ENCODE assay signal across 9 cellular contexts in genomic region chr17:10115536-10115932, GRCh38.
DNase-seq lines count a peak whose midpoint lies in the region; ATAC-seq and TF ChIP-seq lines count a peak whose summit lies in the region.
"Had no signal": no experiment of that assay in that cellular context is flagged by ENCODE, and none has a peak within 500 bp of the region (broad histone marks: within the 10 kb centered on the region; RNA-seq: fewer than 3 reads in every experiment).

No MANE protein-coding gene starts in this region.

- H3K79me2 ChIP-seq in GM23248 (ENCODE audit: insufficient read depth) (peaks cover 20% of the 10 kb centered on the region), fibroblast of lung (ENCODE audit: control insufficient read depth, insufficient read depth, low read length) (no peaks in the 10 kb centered on the region)

- in situ Hi-C loops in GM23248 (cut with MboI), result no loop called here

- no peaks in the 10 kb centered on the region for H3K36me3 ChIP-seq in GM23248 (ENCODE audit: low read depth)
- no peaks in the 10 kb centered on the region for H3K36me3 ChIP-seq in SK-N-MC (ENCODE audit: insufficient read depth, low read length)
- no peaks in the 10 kb centered on the region for H3K36me3 ChIP-seq in fibroblast of lung (ENCODE audit: control insufficient read depth, insufficient read depth, low read length)
- H3K36me3 ChIP-seq in skeletal muscle tissue (ENCODE audit: control insufficient read depth in 3 of 3, insufficient read depth in 3 of 3, low read length in 3 of 3), result no peaks in the 10 kb centered on the region
- no peaks in the 10 kb centered on the region for H3K36me3 ChIP-seq in body of pancreas (replicated peaks in 1 of 2; ENCODE audit: insufficient read depth in 1 of 2, low read depth in 2 of 2)

- no peaks in the 10 kb centered on the region for H3K9me3 ChIP-seq in GM23248 (ENCODE audit: low read depth)
- no peaks in the 10 kb centered on the region for H3K9me3 ChIP-seq in SK-N-MC (ENCODE audit: low read depth, low read length)
- H3K9me3 ChIP-seq in fibroblast of lung (ENCODE audit: control insufficient read depth, insufficient read depth, low read depth, low read length), result no peaks in the 10 kb centered on the region
- no peaks in the 10 kb centered on the region for H3K9me3 ChIP-seq in skeletal muscle tissue (ENCODE audit: control insufficient read depth in 3 of 3, low read length in 3 of 3)
- no peaks in the 10 kb centered on the region for H3K9me3 ChIP-seq in body of pancreas

- H3K4me1 ChIP-seq in GM23248 (ENCODE audit: insufficient read depth), result peaks cover 20% of the 10 kb centered on the region
- H3K4me1 ChIP-seq in fibroblast of lung (ENCODE audit: control insufficient read depth, extremely low read depth, insufficient read depth, low read length), result peaks cover 14% of the 10 kb centered on the region
- H3K4me1 ChIP-seq in skeletal muscle tissue (ENCODE audit: control insufficient read depth in 3 of 3, insufficient read depth in 3 of 3, low read length in 3 of 3), result peaks cover 18 to 33% (median 27%) of the 10 kb centered on the region in 3 donors
- H3K4me1 ChIP-seq in body of pancreas, result peaks cover 23% of the 10 kb centered on the region

- H3K4me2 ChIP-seq in GM23248 (ENCODE audit: unreplicated experiment) (peak overlapping the region; percentile 76), fibroblast of lung (ENCODE audit: extremely low read depth, insufficient read depth, low read length) (peak overlapping the region; percentile 89)

- H3K4me3 ChIP-seq in GM23248 (peak overlapping the region; percentile 62), SK-N-MC (peak overlapping the region; percentile 71), fibroblast of lung (replicated peaks in 1 of 4; ENCODE audit: control extremely low read depth in 1 of 4, insufficient read depth in 1 of 4, low read depth in 3 of 4, low read length in 4 of 4) (no peak overlapping the region), skeletal muscle tissue (ENCODE audit: low read length in 3 of 3) (peak overlapping the region in 1 of 3 donors; percentile 22), body of pancreas (no peak overlapping the region)

- intact Hi-C loops in head of caudate nucleus (cut with DNase I) (loop anchor here (5.0 to 10.0 kb wide), 2 partner anchors 112 to 151 kb away; no protein-coding TSS in a partner anchor), body of pancreas (cut with DNase I) (no loop called here)

- DNase-seq in GM23248 (peak; percentile 33), SK-N-MC (ENCODE audit: low read depth, low spot score) (no peak), fibroblast of lung (ENCODE audit: low read depth in 2 of 2) (no peak), NCI-H1436 (lab: John Stamatoyannopoulos, UW) (no peak), head of caudate nucleus (no peak), body of pancreas (no peak)
- DNase-seq: NCI-H1930 had no signal

- H2AFZ ChIP-seq in GM23248, result no peak overlapping the region
- no peak overlapping the region for H2AFZ ChIP-seq in fibroblast of lung (ENCODE audit: low read length)

- H3K27me3 ChIP-seq in GM23248 (replicated peaks; ENCODE audit: insufficient read depth) (no peaks in the 10 kb centered on the region), fibroblast of lung (ENCODE audit: control insufficient read depth, insufficient read depth, low read length) (no peaks in the 10 kb centered on the region), skeletal muscle tissue (ENCODE audit: control insufficient read depth in 3 of 3, insufficient read depth in 3 of 3, low read length in 3 of 3) (peaks cover 0 to 10% (median 10%) of the 10 kb centered on the region in 3 donors), body of pancreas (no peaks in the 10 kb centered on the region)

- TF ChIP-seq CTCF in fibroblast of lung (conservative IDR thresholded peaks at IDR 0.05 in 1 of 2, IDR thresholded peaks at IDR 0.05 in 1 of 2; ENCODE audit: low read depth in 1 of 2, low read length in 2 of 2), result no peak
- TF ChIP-seq CTCF in body of pancreas (IDR thresholded peaks at IDR 0.05), result no peak

- peak overlapping the region; percentile 99 for H3K27ac ChIP-seq in GM23248
- H3K27ac ChIP-seq in SK-N-MC, result peak overlapping the region; percentile 57; the same call in 1 of the 2 replicates
- H3K27ac ChIP-seq in fibroblast of lung (ENCODE audit: insufficient read depth, low read length), result peak overlapping the region; percentile 97
- peak overlapping the region; percentile 61 for H3K27ac ChIP-seq in skeletal muscle tissue (ENCODE audit: low read depth, low read length)
- peak overlapping the region in 2 of 4 donors; percentile 71 to 85 for H3K27ac ChIP-seq in body of pancreas

- H3F3A ChIP-seq in GM23248 (ENCODE audit: insufficient read depth), result peaks cover 15% of the 10 kb centered on the region

- TF ChIP-seq POLR2A in body of pancreas (IDR thresholded peaks at IDR 0.05), result no peak

- H4K20me1 ChIP-seq in GM23248 (ENCODE audit: insufficient read depth) (no peaks in the 10 kb centered on the region), fibroblast of lung (ENCODE audit: control insufficient read depth, extremely low read depth, insufficient read depth, low read length) (no peaks in the 10 kb centered on the region)

- WGBS in GM23248 (ENCODE audit: low coverage in 1 of 2, low lambda C conversion rate in 2 of 2, missing lambda C conversion rate in 2 of 2), 2 experiments, result 51 to 54% methylated on average over 4 of the region's 4 CpGs
- 59 to 77% methylated on average over 4 of the region's 4 CpGs for WGBS in body of pancreas, 2 donors

- H3K9ac ChIP-seq in GM23248 (peak overlapping the region; percentile 93), SK-N-MC (ENCODE audit: insufficient read length) (no peak overlapping the region), fibroblast of lung (ENCODE audit: insufficient read depth, low read length) (no peak overlapping the region), skeletal muscle tissue (ENCODE audit: low read depth in 1 of 3, low read length in 3 of 3) (no peak overlapping the region)

- no peaks in the 10 kb centered on the region for H3K9me2 ChIP-seq in GM23248 (ENCODE audit: insufficient read depth)

- no peak for ATAC-seq in body of pancreas
- no peak for ATAC-seq in HG03280 (IDR thresholded peaks at IDR 0.05; ENCODE audit: unreplicated experiment)

Comparison
In these comparisons a context has a peak if more than half of its experiments do, and no peak if none do; other contexts are left out.
1. H3K4me3 ChIP-seq: peak in GM23248 (single experiment) and SK-N-MC (single experiment); none in fibroblast of lung (0 of 4) and body of pancreas (0 of 2).